8 cellular contexts compared by ENCODE assay signal in genomic region chr9:114487607-114488300, GRCh38. TPM values are rescaled to one million over a fixed set of nuclear protein-coding genes. Genes with fewer than 3 reads are reported as not detected.
A peak's percentile ranks its signal among the peaks of the same experiment; 100 is the strongest.
DNase-seq lines count a peak whose midpoint lies in the region; ATAC-seq and TF ChIP-seq lines count a peak whose summit lies in the region.

No MANE protein-coding gene starts in this region.

- peak; percentile 90 for TF ChIP-seq CTCF in LNCAP (IDR thresholded peaks at IDR 0.05)
- TF ChIP-seq CTCF in glutamatergic neuron (IDR thresholded peaks at IDR 0.05; ENCODE audit: partially characterized antibody, unreplicated experiment): peak; percentile 87
- TF ChIP-seq CTCF in prostate gland (IDR thresholded peaks at IDR 0.05): peak; percentile 69 to 89 (median 80)

- H3K27ac ChIP-seq in SK-N-MC (no peak overlapping the region), prostate gland (no peak overlapping the region)

- H3K36me3 ChIP-seq in SK-N-MC (ENCODE audit: insufficient read depth, low read length) (no peaks in the 10 kb centered on the region), prostate gland (no peaks in the 10 kb centered on the region)

- peaks cover 17% of the 10 kb centered on the region for H3K4me1 Mint-ChIP-seq in glutamatergic neuron (ENCODE audit: low read depth, unreplicated experiment)

- no peak overlapping the region for H3K27ac Mint-ChIP-seq in glutamatergic neuron (ENCODE audit: unreplicated experiment)

- intact Hi-C loops in prostate gland (cut with DNase I): loop anchor here (5.0 to 10.0 kb wide), 2 partner anchors 83 to 165 kb away; no protein-coding TSS in a partner anchor

- TF ChIP-seq POLR2A in prostate gland (IDR thresholded peaks at IDR 0.05): no peak

- 68% methylated on average over 6 of the region's 6 CpGs for WGBS in prostate gland

- no peak overlapping the region for H3K4me3 Mint-ChIP-seq in glutamatergic neuron (ENCODE audit: unreplicated experiment)

- no peaks in the 10 kb centered on the region for H3K27me3 ChIP-seq in prostate gland (replicated peaks; ENCODE audit: insufficient read depth)

- DNase-seq in DMS114 treated with DMSO at 0.1 percent for 48 hours (lab: John Stamatoyannopoulos, UW; ENCODE audit: unreplicated experiment): peak; percentile 29
- DNase-seq in SK-N-MC (ENCODE audit: low read depth, low spot score): no peak
- DNase-seq in activated naive CD4-positive, alpha-beta T cell treated with anti-CD3 and anti-CD28 coated beads, Interleukin-2, amount 50 U/mL, for 16 hours: peak; percentile 49
- peak; percentile 54 for DNase-seq in glutamatergic neuron
- peak; percentile 77 for DNase-seq in prostate gland (ENCODE audit: low spot score)
- no peak for DNase-seq in occipital lobe (lab: John Stamatoyannopoulos, UW)

- no peaks in the 10 kb centered on the region for H3K9me3 ChIP-seq in SK-N-MC (ENCODE audit: low read depth, low read length)
- no peaks in the 10 kb centered on the region for H3K9me3 ChIP-seq in prostate gland

- H3K9me3 Mint-ChIP-seq in glutamatergic neuron (ENCODE audit: unreplicated experiment): peaks cover 6% of the 10 kb centered on the region

- no peak overlapping the region for H3K4me3 ChIP-seq in SK-N-MC
- no peak overlapping the region for H3K4me3 ChIP-seq in prostate gland

- peak; percentile 57 for ATAC-seq in GM21515 (IDR thresholded peaks at IDR 0.05; ENCODE audit: unreplicated experiment)

- H3K36me3 Mint-ChIP-seq in glutamatergic neuron (ENCODE audit: unreplicated experiment): no peaks in the 10 kb centered on the region

- H3K27me3 Mint-ChIP-seq in glutamatergic neuron (ENCODE audit: unreplicated experiment): peaks cover 2% of the 10 kb centered on the region

- H3K9ac ChIP-seq in SK-N-MC (ENCODE audit: insufficient read length): peak overlapping the region; percentile 25

- H3K4me1 ChIP-seq in prostate gland (replicated peaks): no peaks in the 10 kb centered on the region

RNA-seq across cellular contexts. Expression of gene WHRN, which starts 17.5 kb away (rescaled TPM):
- total RNA-seq in glutamatergic neuron (ENCODE audit: unreplicated experiment) (3.2 TPM), prostate gland (100 to 1,000 TPM in 1 of 2 donors, 10 to 100 TPM in 1; 13.8 to 102 TPM), occipital lobe (0.94 TPM)

Comparison
In these comparisons a context has a peak if more than half of its experiments do, and no peak if none do; other contexts are left out.
1. DNase-seq: peak in DMS114 treated with DMSO at 0.1 percent for 48 hours (single experiment), activated naive CD4-positive, alpha-beta T cell treated with anti-CD3 and anti-CD28 coated beads, Interleukin-2, amount 50 U/mL, for 16 hours (single experiment), glutamatergic neuron (single experiment) and prostate gland (single experiment); none in SK-N-MC (single experiment) and occipital lobe (single experiment).
2. Peak in every context shown above with its lines, with median percentiles within 50 percentile points of each other: CTCF ChIP-seq.